Comparison of ENCODE assay signal across 12 cellular contexts in the genomic region with DNA sequence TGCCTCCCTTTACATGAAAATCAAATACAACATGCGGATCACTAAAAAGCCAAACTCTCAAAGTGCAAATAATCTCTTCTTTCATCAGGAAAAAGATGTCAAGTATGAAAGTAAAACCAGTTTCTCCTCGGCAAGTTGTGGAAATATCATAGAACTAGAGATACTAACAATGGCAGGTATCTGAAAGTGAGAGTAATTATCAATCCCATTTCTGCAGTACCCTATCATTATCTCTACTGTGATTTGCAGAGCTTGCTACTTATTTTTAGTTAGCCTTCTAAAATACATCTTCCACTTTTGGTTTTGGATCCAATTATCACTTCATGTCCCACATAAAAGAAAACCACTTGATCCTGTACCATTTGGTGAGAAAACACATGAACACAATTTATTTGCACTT. TPM values are rescaled to one million over a fixed set of nuclear protein-coding genes. Genes with fewer than 3 reads are reported as not detected.
DNase-seq lines count a peak whose midpoint lies in the region; ATAC-seq and TF ChIP-seq lines count a peak whose summit lies in the region.
"Had no signal": no experiment of that assay in that cellular context is flagged by ENCODE, and none has a peak within 500 bp of the region (broad histone marks: within the 10 kb centered on the region; RNA-seq: fewer than 3 reads in every experiment).

No MANE protein-coding gene starts in this region.

- H3K9me2 ChIP-seq in DOHH2 (replicated peaks; ENCODE audit: control insufficient read depth, low read length) = no peaks in the 10 kb centered on the region

- DNase-seq in activated CD4-positive, alpha-beta T cell treated with anti-CD3 and anti-CD28 coated beads, Interleukin-2, amount 10 ng/mL, durations not matched to agents 24 days and 14 days = no peak
- DNase-seq in activated CD4-positive, alpha-beta T cell treated with anti-CD3 and anti-CD28 coated beads for 1 hour = no peak
- DNase-seq in activated T-helper 2 cell treated with anti-CD3 and anti-CD28 coated beads, Interferon-gamma antibody, Interleukin-2, Interleukin-4, amounts not matched to agents 10 μg/mL and 5 μg/mL and 100 μg/mL, durations not matched to agents 14 hours and 24 hours and 36 hours (ENCODE audit: low spot score) = no peak
- DNase-seq in mesothelial cell of epicardium (ENCODE audit: low spot score in 2 of 2, unreplicated experiment in 2 of 2) (no peak), DMS 273 (lab: John Stamatoyannopoulos, UW; ENCODE audit: unreplicated experiment) (no peak), activated gamma-delta T cell (lab: John Stamatoyannopoulos, UW) (no peak)
- DNase-seq: cortex of kidney; MV-4-11; NCI-H524 treated with DMSO at 0.1 percent for 48 hours; stimulated activated naive B cell treated with anti-CD40 and anti-IgM and Interleukin-4, amounts not matched to agents 10 μg/mL and 1 μg/mL and 100 μg/mL, for 72 hours had no signal

- peaks cover 10% of the 10 kb centered on the region; the same call in 1 of the 2 replicates for H4K20me1 ChIP-seq in DOHH2 (ENCODE audit: control insufficient read depth, insufficient read depth, low read depth, low read length)

- H3K27me3 ChIP-seq in DOHH2 (ENCODE audit: control insufficient read depth, low read length) = no peaks in the 10 kb centered on the region

- peaks cover 80% of the 10 kb centered on the region for H3K79me2 ChIP-seq in DOHH2 (ENCODE audit: control insufficient read depth, low read length)

- peaks cover 38% of the 10 kb centered on the region for H3K4me1 Mint-ChIP-seq in activated CD4-positive, alpha-beta T cell treated with anti-CD3 and anti-CD28 coated beads, Interleukin-2, amount 10 ng/mL, durations not matched to agents 24 days and 14 days
- peaks cover 47% of the 10 kb centered on the region for H3K4me1 Mint-ChIP-seq in activated T-helper 2 cell treated with anti-CD3 and anti-CD28 coated beads, Interferon-gamma antibody, Interleukin-2, Interleukin-4, amounts not matched to agents 10 μg/mL and 5 μg/mL and 100 μg/mL, durations not matched to agents 14 hours and 24 hours and 36 hours (ENCODE audit: low read depth)
- H3K4me1 Mint-ChIP-seq in mesothelial cell of epicardium = peaks cover 46% of the 10 kb centered on the region

- H3K9me3 ChIP-seq in DOHH2 (ENCODE audit: control insufficient read depth, insufficient read depth, low read length) = no peaks in the 10 kb centered on the region

- no peak for ATAC-seq in HG02938 (IDR thresholded peaks at IDR 0.05; ENCODE audit: unreplicated experiment)
- ATAC-seq: stimulated activated naive B cell treated with anti-CD40 and anti-IgM and Interleukin-4, amounts not matched to agents 10 μg/mL and 1 μg/mL and 100 μg/mL, for 72 hours had no signal

- H3K4me2 ChIP-seq in DOHH2 (ENCODE audit: low read length) = peak overlapping the region; percentile 31

- H3K27ac ChIP-seq in DOHH2 (ENCODE audit: low read depth, low read length) = no peak overlapping the region

- TF ChIP-seq CTCF in DOHH2 (IDR thresholded peaks at IDR 0.05; ENCODE audit: low read depth, low read length, poor library complexity, severe bottlenecking) (no peak), mesothelial cell of epicardium (IDR thresholded peaks at IDR 0.05; ENCODE audit: unreplicated experiment) (no peak)

- H3K4me1 ChIP-seq in DOHH2 (ENCODE audit: control insufficient read depth, low read length) = peaks cover 70% of the 10 kb centered on the region

- no peak overlapping the region for H3K27ac Mint-ChIP-seq in activated CD4-positive, alpha-beta T cell treated with anti-CD3 and anti-CD28 coated beads, Interleukin-2, amount 10 ng/mL, durations not matched to agents 24 days and 14 days
- no peak overlapping the region for H3K27ac Mint-ChIP-seq in activated T-helper 2 cell treated with anti-CD3 and anti-CD28 coated beads, Interferon-gamma antibody, Interleukin-2, Interleukin-4, amounts not matched to agents 10 μg/mL and 5 μg/mL and 100 μg/mL, durations not matched to agents 14 hours and 24 hours and 36 hours
- peak overlapping the region; percentile 15 for H3K27ac Mint-ChIP-seq in mesothelial cell of epicardium
- H3K27ac Mint-ChIP-seq: stimulated activated naive B cell treated with anti-CD40 and anti-IgM and Interleukin-4, amounts not matched to agents 10 μg/mL and 1 μg/mL and 100 μg/mL, for 72 hours had no signal

- peaks cover 8% of the 10 kb centered on the region for H3K36me3 Mint-ChIP-seq in activated CD4-positive, alpha-beta T cell treated with anti-CD3 and anti-CD28 coated beads, Interleukin-2, amount 10 ng/mL, durations not matched to agents 24 days and 14 days (ENCODE audit: low read depth)
- H3K36me3 Mint-ChIP-seq in activated T-helper 2 cell treated with anti-CD3 and anti-CD28 coated beads, Interferon-gamma antibody, Interleukin-2, Interleukin-4, amounts not matched to agents 10 μg/mL and 5 μg/mL and 100 μg/mL, durations not matched to agents 14 hours and 24 hours and 36 hours (ENCODE audit: low read depth) = peaks cover 16% of the 10 kb centered on the region
- peaks cover 1% of the 10 kb centered on the region for H3K36me3 Mint-ChIP-seq in mesothelial cell of epicardium

- H3K36me3 ChIP-seq in DOHH2 (ENCODE audit: control insufficient read depth, low read length) = no peaks in the 10 kb centered on the region; the same call in 1 of the 2 replicates

- H3K9me3 Mint-ChIP-seq in activated CD4-positive, alpha-beta T cell treated with anti-CD3 and anti-CD28 coated beads, Interleukin-2, amount 10 ng/mL, durations not matched to agents 24 days and 14 days = peaks cover under 1% of the 10 kb centered on the region
- no peaks in the 10 kb centered on the region for H3K9me3 Mint-ChIP-seq in activated T-helper 2 cell treated with anti-CD3 and anti-CD28 coated beads, Interferon-gamma antibody, Interleukin-2, Interleukin-4, amounts not matched to agents 10 μg/mL and 5 μg/mL and 100 μg/mL, durations not matched to agents 14 hours and 24 hours and 36 hours
- H3K9me3 Mint-ChIP-seq in mesothelial cell of epicardium = no peaks in the 10 kb centered on the region
- H3K9me3 Mint-ChIP-seq: stimulated activated naive B cell treated with anti-CD40 and anti-IgM and Interleukin-4, amounts not matched to agents 10 μg/mL and 1 μg/mL and 100 μg/mL, for 72 hours had no signal

- H3K27me3 Mint-ChIP-seq in activated CD4-positive, alpha-beta T cell treated with anti-CD3 and anti-CD28 coated beads, Interleukin-2, amount 10 ng/mL, durations not matched to agents 24 days and 14 days = no peaks in the 10 kb centered on the region
- H3K27me3 Mint-ChIP-seq in activated T-helper 2 cell treated with anti-CD3 and anti-CD28 coated beads, Interferon-gamma antibody, Interleukin-2, Interleukin-4, amounts not matched to agents 10 μg/mL and 5 μg/mL and 100 μg/mL, durations not matched to agents 14 hours and 24 hours and 36 hours (ENCODE audit: low read depth) = no peaks in the 10 kb centered on the region
- no peaks in the 10 kb centered on the region for H3K27me3 Mint-ChIP-seq in mesothelial cell of epicardium (ENCODE audit: low read depth)
- H3K27me3 Mint-ChIP-seq: stimulated activated naive B cell treated with anti-CD40 and anti-IgM and Interleukin-4, amounts not matched to agents 10 μg/mL and 1 μg/mL and 100 μg/mL, for 72 hours had no signal

- H3K4me3 Mint-ChIP-seq in activated CD4-positive, alpha-beta T cell treated with anti-CD3 and anti-CD28 coated beads, Interleukin-2, amount 10 ng/mL, durations not matched to agents 24 days and 14 days = peak overlapping the region; percentile 24
- peak overlapping the region; percentile 1 for H3K4me3 Mint-ChIP-seq in activated T-helper 2 cell treated with anti-CD3 and anti-CD28 coated beads, Interferon-gamma antibody, Interleukin-2, Interleukin-4, amounts not matched to agents 10 μg/mL and 5 μg/mL and 100 μg/mL, durations not matched to agents 14 hours and 24 hours and 36 hours (ENCODE audit: low read depth)
- no peak overlapping the region for H3K4me3 Mint-ChIP-seq in mesothelial cell of epicardium

- H3K4me3 ChIP-seq in DOHH2 (ENCODE audit: low read length) = no peak overlapping the region

- peaks cover 11% of the 10 kb centered on the region for H3F3A ChIP-seq in DOHH2 (ENCODE audit: control insufficient read depth, insufficient read depth)

- intact Hi-C loops in activated CD4-positive, alpha-beta T cell treated with anti-CD3 and anti-CD28 coated beads, Interleukin-2, amount 10 ng/mL, durations not matched to agents 24 days and 14 days (cut with micrococcal nuclease) = no loop called here
- intact Hi-C loops in activated T-helper 2 cell treated with anti-CD3 and anti-CD28 coated beads, Interferon-gamma antibody, Interleukin-2, Interleukin-4, amounts not matched to agents 10 μg/mL and 5 μg/mL and 100 μg/mL, durations not matched to agents 14 hours and 24 hours and 36 hours (cut with micrococcal nuclease) = loop anchor here (10.0 kb wide), 2 partner anchors 68 to 1582 kb away; partner anchors contain the start of gene LBR

RNA-seq across cellular contexts. Expression of gene TP53BP2, which starts 3.0 kb away (rescaled TPM):
- total RNA-seq in activated CD4-positive, alpha-beta T cell treated with anti-CD3 and anti-CD28 coated beads, Interleukin-2, amount 10 ng/mL, durations not matched to agents 24 days and 14 days = 37.1 and 47.7 TPM in 2 replicates
- 37.5 and 40.9 TPM in 2 replicates for total RNA-seq in activated T-helper 2 cell treated with anti-CD3 and anti-CD28 coated beads, Interferon-gamma antibody, Interleukin-2, Interleukin-4, amounts not matched to agents 10 μg/mL and 5 μg/mL and 100 μg/mL, durations not matched to agents 14 hours and 24 hours and 36 hours
- 63.8 to 75.3 TPM (median 64.6 TPM) in 3 replicates for total RNA-seq in mesothelial cell of epicardium
